27 cellular contexts compared by ENCODE assay signal in genomic region chr15:52609593-52609992, GRCh38.
"Had no signal": no experiment of that assay in that cellular context is flagged by ENCODE, and none has a peak within 500 bp of the region (broad histone marks: within the 10 kb centered on the region; RNA-seq: fewer than 3 reads in every experiment).

No MANE protein-coding gene starts in this region.

- H3K27me3 ChIP-seq: brain microvascular endothelial cell, dorsolateral prefrontal cortex, esophagus muscularis mucosa, foreskin keratinocyte, gastrocnemius medialis had no signal

- ATAC-seq: activated CD4-positive, CD25-positive, alpha-beta regulatory T cell treated with anti-CD3 and anti-CD28 coated beads, Interleukin-2, amount 50 U/mL, for 24 hours; activated CD8-positive, alpha-beta T cell treated with anti-CD3 and anti-CD28 coated beads for 36 hours; activated T-cell treated with anti-CD3 and anti-CD28 coated beads, Interleukin-2, amount 50 U/mL, for 4 hours; activated T-helper 17 cell treated with anti-CD3 and anti-CD28 coated beads, Interleukin-2, amount 50 U/mL, for 72 hours; effector memory CD8-positive, alpha-beta T cell; foreskin keratinocyte; T-helper 17 cell had no signal

- DNase-seq: activated B cell treated with CpG ODN at 0.5 μM for 24 hours; activated CD4-positive, alpha-beta T cell treated with anti-CD3 and anti-CD28 coated beads for 48 hours; activated CD4-positive, alpha-beta T cell treated with anti-CD3 and anti-CD28 coated beads, Interleukin-2, amount 50 U/mL, for 1 hour; activated CD4-positive, alpha-beta T cell treated with anti-CD3 and anti-CD28 coated beads, Interleukin-2, amount 50 U/mL, for 48 hours; activated CD8-positive, alpha-beta memory T cell treated with anti-CD3 and anti-CD28 coated beads for 24 hours; activated CD8-positive, alpha-beta T cell treated with anti-CD3 and anti-CD28 coated beads for 36 hours; activated effector memory CD4-positive, alpha-beta T cell treated with Interleukin-2 at 50 U/mL for 16 hours; activated gamma-delta T cell treated with Interleukin-2 at 50 U/mL for 16 hours; activated naive CD4-positive, alpha-beta T cell treated with anti-CD3 and anti-CD28 coated beads, Interleukin-2, amount 50 U/mL, for 16 hours; activated naive CD4-positive, alpha-beta T cell treated with Interleukin-2 at 50 U/mL for 16 hours; activated T-cell treated with anti-CD3 and anti-CD28 coated beads, Interleukin-2, amount 50 U/mL, for 4 hours; amniotic stem cell; anterior cingulate cortex; brain microvascular endothelial cell; dorsolateral prefrontal cortex; effector memory CD8-positive, alpha-beta T cell; erythroblast; foreskin keratinocyte; gastrocnemius medialis; T-helper 1 cell; T-helper 17 cell; T1000; WERI-Rb-1 had no signal

- H3K4me1 ChIP-seq: esophagus muscularis mucosa, foreskin keratinocyte, gastrocnemius medialis had no signal

- H3K9me3 ChIP-seq: esophagus muscularis mucosa, gastrocnemius medialis had no signal

- H3K27ac ChIP-seq: brain microvascular endothelial cell, coronary artery, dorsolateral prefrontal cortex, esophagus muscularis mucosa, foreskin keratinocyte, WERI-Rb-1 had no signal

- H3K4me3 ChIP-seq: coronary artery, dorsolateral prefrontal cortex, esophagus muscularis mucosa, gastrocnemius medialis had no signal
